In the genomic region with DNA sequence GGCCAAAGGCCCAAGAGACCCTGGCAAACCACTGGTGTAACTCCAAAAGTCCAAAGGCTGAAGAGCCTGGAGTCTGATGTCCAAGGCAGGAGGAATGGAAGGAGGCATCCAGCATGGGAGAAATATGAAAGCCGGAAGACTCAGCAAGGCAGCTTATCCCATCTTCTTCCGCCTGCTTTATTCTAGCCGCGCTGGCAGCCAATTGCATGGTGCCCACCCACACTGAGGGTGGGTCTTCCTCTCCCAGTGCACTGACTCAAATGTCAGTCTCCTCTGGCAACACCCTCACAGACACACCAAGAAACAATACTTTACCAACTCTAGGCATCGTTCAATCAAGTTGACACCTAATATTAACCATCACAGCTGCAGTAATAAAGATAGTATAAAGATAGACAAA, we compare ENCODE assay signal across 32 cellular contexts. TPM values are rescaled to one million over a fixed set of nuclear protein-coding genes. Genes with fewer than 3 reads are reported as not detected.
"Had no signal": no experiment of that assay in that cellular context is flagged by ENCODE, and none has a peak within 500 bp of the region (broad histone marks: within the 10 kb centered on the region; RNA-seq: fewer than 3 reads in every experiment).

No MANE protein-coding gene starts in this region.

- H3K27ac ChIP-seq: adrenal gland, ascending aorta, body of pancreas, brain microvascular endothelial cell, breast epithelium, cardiac muscle cell had no signal

- DNase-seq: activated effector memory CD4-positive, alpha-beta T cell treated with anti-CD3 and anti-CD28 coated beads, Interleukin-2, amount 50 U/mL, for 16 hours; activated effector memory CD4-positive, alpha-beta T cell treated with Interleukin-2 at 50 U/mL for 16 hours; activated gamma-delta T cell; activated gamma-delta T cell treated with Interleukin-2 at 50 U/mL for 16 hours; activated naive CD4-positive, alpha-beta T cell; activated naive CD4-positive, alpha-beta T cell treated with anti-CD3 and anti-CD28 coated beads for 36 hours; activated naive CD4-positive, alpha-beta T cell treated with anti-CD3 and anti-CD28 coated beads, Interleukin-2, amount 10 ng/mL, durations not matched to agents 7 days and 5 days; activated naive CD4-positive, alpha-beta T cell treated with anti-CD3 and anti-CD28 coated beads, Interleukin-2, amount 50 U/mL, for 16 hours; activated naive CD4-positive, alpha-beta T cell treated with Interleukin-2 at 50 U/mL for 16 hours; activated naive CD8-positive, alpha-beta T cell treated with anti-CD3 and anti-CD28 coated beads for 36 hours; activated naive CD8-positive, alpha-beta T cell treated with anti-CD3 and anti-CD28 coated beads, Interleukin-2, amount 10 ng/mL, durations not matched to agents 7 days and 5 days; activated naive CD8-positive, alpha-beta T cell treated with anti-CD3 and anti-CD28 coated beads, Interleukin-2, amount 50 U/mL, for 24 hours; activated T-cell treated with anti-CD3 and anti-CD28 coated beads, Interleukin-2, amount 50 U/mL, for 4 hours; activated T-cell treated with anti-CD3 and anti-CD28 coated beads, Interleukin-2, amount 50 U/mL, for 48 hours; activated T-cell treated with anti-CD3 and anti-CD28 coated beads, Interleukin-2, amount 50 U/mL, for 72 hours; adrenal gland; amniotic stem cell; amygdala; anterior cingulate cortex; aorta; body of pancreas; brain microvascular endothelial cell; central memory CD4-positive, alpha-beta T cell; cerebellar nuclear complex had no signal

- H3K4me3 ChIP-seq: adrenal gland, ascending aorta, body of pancreas, breast epithelium, cardiac muscle cell had no signal

- ATAC-seq: activated naive CD4-positive, alpha-beta T cell treated with anti-CD3 and anti-CD28 coated beads, Interleukin-2, amount 50 U/mL, for 72 hours; activated naive CD8-positive, alpha-beta T cell treated with anti-CD3 and anti-CD28 coated beads, Interleukin-2, amount 50 U/mL, for 24 hours; activated T-cell treated with anti-CD3 and anti-CD28 coated beads, Interleukin-2, amount 50 U/mL, for 4 hours; activated T-cell treated with anti-CD3 and anti-CD28 coated beads, Interleukin-2, amount 50 U/mL, for 72 hours; activated T-helper 17 cell treated with anti-CD3 and anti-CD28 coated beads, Interleukin-2, amount 50 U/mL, for 72 hours; body of pancreas had no signal

- H3K27me3 ChIP-seq: adrenal gland, ascending aorta, body of pancreas, brain microvascular endothelial cell, breast epithelium, cardiac muscle cell had no signal

- H3K4me1 ChIP-seq: ascending aorta, body of pancreas, breast epithelium had no signal

- H3K36me3 ChIP-seq: adrenal gland, ascending aorta, brain microvascular endothelial cell, breast epithelium, cardiac muscle cell had no signal

- H3K9me3 ChIP-seq: adrenal gland, body of pancreas, breast epithelium had no signal

RNA-seq across cellular contexts. Expression of gene MAPK4, which starts 34.1 kb away (rescaled TPM):
- total RNA-seq: activated naive CD4-positive, alpha-beta T cell treated with anti-CD3 and anti-CD28 coated beads for 36 hours; activated naive CD4-positive, alpha-beta T cell treated with anti-CD3 and anti-CD28 coated beads, Interleukin-2, amount 50 U/mL, for 72 hours; activated naive CD8-positive, alpha-beta T cell treated with anti-CD3 and anti-CD28 coated beads for 36 hours; activated naive CD8-positive, alpha-beta T cell treated with anti-CD3 and anti-CD28 coated beads, Interleukin-2, amount 10 ng/mL, durations not matched to agents 7 days and 5 days; activated T-cell treated with anti-CD3 and anti-CD28 coated beads, Interleukin-2, amount 50 U/mL, for 4 hours; activated T-cell treated with anti-CD3 and anti-CD28 coated beads, Interleukin-2, amount 50 U/mL, for 72 hours; activated T-helper 1 cell treated with anti-CD3 and anti-CD28 coated beads, Interleukin-12 subunit alpha, Interleukin-12 subunit beta, Interleukin-2, Interleukin-4 antibody, amounts not matched to agents 30 ng/mL and 10 ng/mL and 1 ng/mL, durations not matched to agents 14 hours and 24 hours and 36 hours; activated T-helper 17 cell treated with anti-CD3 and anti-CD28 coated beads, Interleukin-2, amount 50 U/mL, for 72 hours; activated T-helper 2 cell treated with anti-CD3 and anti-CD28 coated beads, Interferon-gamma antibody, Interleukin-2, Interleukin-4, amounts not matched to agents 10 μg/mL and 5 μg/mL and 100 μg/mL, durations not matched to agents 14 hours and 24 hours and 36 hours; bronchial epithelial cell had no signal
